Comparison of ENCODE assay signal across 8 cellular contexts in genomic region chr9:128457207-128457606, GRCh38. TPM values are rescaled to one million over a fixed set of nuclear protein-coding genes. Genes with fewer than 3 reads are reported as not detected.
DNase-seq lines count a peak whose midpoint lies in the region; ATAC-seq, FAIRE-seq and TF ChIP-seq lines count a peak whose summit lies in the region.

No MANE protein-coding gene starts in this region.

- H4K20me1 ChIP-seq in mammary epithelial cell (ENCODE audit: insufficient read depth, low read length): no peaks in the 10 kb centered on the region

- intact Hi-C loops in mammary epithelial cell (cut with micrococcal nuclease): loop anchor here (2.0 kb wide), 2 partner anchors 48 to 96 kb away; partner anchors contain the start of genes GLE1 and SPTAN1

- no peak for ATAC-seq in A549
- no peak for ATAC-seq in HG02973 (IDR thresholded peaks at IDR 0.05; ENCODE audit: unreplicated experiment)
- no peak for ATAC-seq in GM21526 (IDR thresholded peaks at IDR 0.05; ENCODE audit: low FRiP score, unreplicated experiment)

- TF ChIP-seq CTCF in A549 (IDR thresholded peaks at IDR 0.05): no peak
- no peak for TF ChIP-seq CTCF in mammary epithelial cell (conservative IDR thresholded peaks at IDR 0.05 in 1 of 2, IDR thresholded peaks at IDR 0.05 in 1 of 2; ENCODE audit: extremely low read depth in 1 of 2, insufficient read depth in 1 of 2, low read depth in 1 of 2, low read length in 2 of 2)

- H3K9ac ChIP-seq in HUES6 (ENCODE audit: low read length) (no peak overlapping the region), mammary epithelial cell (ENCODE audit: insufficient read depth, low read length) (no peak overlapping the region), muscle layer of colon (ENCODE audit: low read length) (no peak overlapping the region)

- BruUV-seq in mammary epithelial cell (replicated peaks; lab: Mats Ljungman, UMichigan): no TSS peak

- H3K36me3 ChIP-seq in HUES6 (ENCODE audit: control insufficient read depth, insufficient read depth, low read length) (peaks cover 22% of the 10 kb centered on the region), mammary epithelial cell (ENCODE audit: insufficient read depth, low read length) (peaks cover 2% of the 10 kb centered on the region), muscle layer of colon (ENCODE audit: insufficient read depth, low read length) (peaks cover 19% of the 10 kb centered on the region)

- POLR2A ChIA-PET in A549 (lab: Yijun Ruan, JAX): no interaction called here

- FAIRE-seq in A549 (lab: Jason Lieb, UNC): no peak

- DNase-seq in A549 (ENCODE audit: low read depth in 1 of 2, low spot score in 1 of 2) (no peak), mammary epithelial cell (no peak), substantia nigra (lab: John Stamatoyannopoulos, UW) (no peak), NCI-H2171 treated with DMSO at 0.1 percent for 48 hours (lab: John Stamatoyannopoulos, UW) (no peak)

- CTCF ChIA-PET in A549 (lab: Yijun Ruan, JAX): interaction anchor here (0.6 to 1.5 kb wide), 3 partner anchors 18 to 162 kb away, joined by 3 to 8 read pairs (median 5); partner anchors contain the start of gene CERCAM
- CTCF ChIA-PET in mammary epithelial cell (lab: Charles Lee; ENCODE audit: low non-redundant PET): no interaction called here

- peak overlapping the region; percentile 89 to 95; a peak in 5 of 6 replicates for H3K27ac ChIP-seq in A549
- H3K27ac ChIP-seq in HUES6 (ENCODE audit: low read depth, low read length): no peak overlapping the region
- no peak overlapping the region for H3K27ac ChIP-seq in mammary epithelial cell (ENCODE audit: insufficient read depth, low read depth, low read length)
- H3K27ac ChIP-seq in muscle layer of colon (ENCODE audit: low read depth, low read length): no peak overlapping the region
- H3K27ac ChIP-seq in substantia nigra (ENCODE audit: low read depth, low read length, poor library complexity, severe bottlenecking): no peak overlapping the region

- H3K4me2 ChIP-seq in A549 (peak overlapping the region; percentile 91), mammary epithelial cell (ENCODE audit: insufficient read depth, low read depth, low read length) (peak overlapping the region; percentile 87)

- no peak for TF ChIP-seq POLR2A in A549 (IDR thresholded peaks at IDR 0.05; ENCODE audit: low read length)

- H2AFZ ChIP-seq in mammary epithelial cell (ENCODE audit: low read depth, low read length): peak overlapping the region; percentile 99

- 64% methylated on average over 14 of the region's 14 CpGs for WGBS in A549 (ENCODE audit: missing lambda C conversion rate)
- WGBS in mammary epithelial cell (ENCODE audit: low coverage, missing lambda C conversion rate): 50% methylated on average over 12 of the region's 14 CpGs

- dilution Hi-C loops in mammary epithelial cell (cut with HindIII; ENCODE audit: low sequenced_read_pairs): no loop called here

- H3K79me2 ChIP-seq in mammary epithelial cell (ENCODE audit: insufficient read depth, low read length): peaks cover 26% of the 10 kb centered on the region

- H3K9me3 ChIP-seq in A549 (no peaks in the 10 kb centered on the region), HUES6 (ENCODE audit: control insufficient read depth, insufficient read depth, low read depth, low read length) (no peaks in the 10 kb centered on the region), mammary epithelial cell (replicated peaks; ENCODE audit: insufficient read depth, low read length) (no peaks in the 10 kb centered on the region), muscle layer of colon (ENCODE audit: low read length) (no peaks in the 10 kb centered on the region)

- no peak for TF ChIP-seq RAD21 in A549 (conservative IDR thresholded peaks at IDR 0.05 in 1 of 2, IDR thresholded peaks at IDR 0.05 in 1 of 2)

- H3K27me3 ChIP-seq in HUES6 (ENCODE audit: control insufficient read depth, insufficient read depth, low read length): peaks cover 60% of the 10 kb centered on the region
- H3K27me3 ChIP-seq in mammary epithelial cell (ENCODE audit: insufficient read depth, low read length): no peaks in the 10 kb centered on the region
- H3K27me3 ChIP-seq in muscle layer of colon (ENCODE audit: control insufficient read depth in 1 of 2, insufficient read depth in 2 of 2, low read length in 2 of 2): no peaks in the 10 kb centered on the region

- no peak for TF ChIP-seq EP300 in A549 (IDR thresholded peaks at IDR 0.05)

- in situ Hi-C loops in mammary epithelial cell (cut with MboI; ENCODE audit: low sequenced_read_pairs in 2 of 2): no loop called here

- peak overlapping the region; percentile 100 for H3K4me3 ChIP-seq in A549
- peak overlapping the region; percentile 68 for H3K4me3 ChIP-seq in HUES6 (ENCODE audit: low read depth, low read length)
- peak overlapping the region; percentile 80 to 90 (median 86) for H3K4me3 ChIP-seq in mammary epithelial cell (replicated peaks in 1 of 3; ENCODE audit: insufficient read depth in 1 of 3, low read depth in 2 of 3, low read length in 3 of 3)
- peak overlapping the region; percentile 47 to 84 for H3K4me3 ChIP-seq in muscle layer of colon (ENCODE audit: low read depth in 1 of 2, low read length in 2 of 2)

- H3K4me1 ChIP-seq in A549 (peaks cover 9% of the 10 kb centered on the region), HUES6 (ENCODE audit: control insufficient read depth, insufficient read depth, low read length) (peaks cover 9% of the 10 kb centered on the region), mammary epithelial cell (ENCODE audit: insufficient read depth, low read length) (peaks cover 5% of the 10 kb centered on the region), muscle layer of colon (ENCODE audit: insufficient read depth, low read length) (peaks cover 7% of the 10 kb centered on the region)

TF ChIP-seq in A549, 52 proteins besides CTCF, POLR2A, EP300 and RAD21:
- TF ChIP-seq FOXS1 (CRISPR knock-in tag; IDR thresholded peaks at IDR 0.05): no peak
- TF ChIP-seq JUN (IDR thresholded peaks at IDR 0.05): no peak
- TF ChIP-seq ZFP36 (IDR thresholded peaks at IDR 0.05; ENCODE audit: borderline replicate concordance, partially characterized antibody): no peak
- TF ChIP-seq RCOR1 (IDR thresholded peaks at IDR 0.05; ENCODE audit: low read depth, low read length): no peak
- no peak for TF ChIP-seq PBX3 (IDR thresholded peaks at IDR 0.05)

RNA-seq across cellular contexts. Expression of gene ODF2, which starts 1.4 kb away (rescaled TPM):
- 22.9 and 24.7 TPM in 2 replicates for polyA plus RNA-seq in A549 (2011; rRNA removed)
- 23.0 and 24.6 TPM in 2 replicates for polyA plus RNA-seq in A549 (2012; cell fraction: cytosol; rRNA removed)
- polyA plus RNA-seq in A549 (2012; cell fraction: nucleus; rRNA removed): 74.3 and 90.1 TPM in 2 replicates
- polyA plus RNA-seq in A549 (2017; fragmentation: RNase III; extraction: RNeasy Plus Mini Kit Qiagen cat#74134 plus additional on column Dnase treatment): 29.6 to 32.0 TPM (median 30.5 TPM) in 3 replicates
- polyA minus RNA-seq in A549 (2011; rRNA and poly(A)+ RNA removed): 13.6 and 14.4 TPM in 2 replicates
- total RNA-seq in mammary epithelial cell: 10 to 100 TPM; 20.5 to 36.5 TPM
- polyA plus RNA-seq in mammary epithelial cell: 12.5 TPM
- polyA minus RNA-seq in mammary epithelial cell: 32.7 TPM

RNA-seq across cellular contexts. Expression of gene CERCAM, which starts 36.5 kb away (rescaled TPM):
- 16.5 and 16.6 TPM in 2 replicates for polyA plus RNA-seq in A549 (2011; rRNA removed)
- polyA plus RNA-seq in A549 (2012; cell fraction: cytosol; rRNA removed): 40.4 and 54.7 TPM in 2 replicates
- polyA plus RNA-seq in A549 (2012; cell fraction: nucleus; rRNA removed): 77.9 and 93.5 TPM in 2 replicates
- polyA plus RNA-seq in A549 (2017; fragmentation: RNase III; extraction: RNeasy Plus Mini Kit Qiagen cat#74134 plus additional on column Dnase treatment): 26.1 to 33.3 TPM (median 28.5 TPM) in 3 replicates
- polyA minus RNA-seq in A549 (2011; rRNA and poly(A)+ RNA removed): 20.1 and 20.5 TPM in 2 replicates
- 10 to 100 TPM; 65.2 to 69.3 TPM for total RNA-seq in mammary epithelial cell
- 50.7 TPM for polyA plus RNA-seq in mammary epithelial cell
- polyA minus RNA-seq in mammary epithelial cell: 31.4 TPM

RNA-seq across cellular contexts. Expression of gene GLE1, which starts 47.3 kb away (rescaled TPM):
- polyA plus RNA-seq in A549 (2011; rRNA removed) (41.2 and 49.2 TPM in 2 replicates), A549 (2017; fragmentation: RNase III; extraction: RNeasy Plus Mini Kit Qiagen cat#74134 plus additional on column Dnase treatment) (30.2 to 31.5 TPM (median 30.3 TPM) in 3 replicates), mammary epithelial cell (21.9 TPM)
- 17.0 and 19.6 TPM in 2 replicates for polyA plus RNA-seq in A549 (2012; cell fraction: cytosol; rRNA removed)
- polyA plus RNA-seq in A549 (2012; cell fraction: nucleus; rRNA removed): 16.7 and 20.8 TPM in 2 replicates
- 43.4 and 47.1 TPM in 2 replicates for polyA minus RNA-seq in A549 (2011; rRNA and poly(A)+ RNA removed)
- total RNA-seq in mammary epithelial cell: 10 to 100 TPM; 19.7 to 28.8 TPM
- 29.4 TPM for polyA minus RNA-seq in mammary epithelial cell

Comparison
In these comparisons a context has a peak if more than half of its experiments do, and no peak if none do; other contexts are left out.
1. H3K27ac ChIP-seq: peak in A549 (2 of 2); none in HUES6 (single experiment), mammary epithelial cell (single experiment), muscle layer of colon (single experiment) and substantia nigra (single experiment).
2. Peak in every context shown above with its lines, with median percentiles within 50 percentile points of each other: H3K4me3 ChIP-seq.